10 cellular contexts compared by ENCODE assay signal in genomic region chr12:6141048-6141447, GRCh38. TPM values are rescaled to one million over a fixed set of nuclear protein-coding genes. Genes with fewer than 3 reads are reported as not detected.
DNase-seq lines count a peak whose midpoint lies in the region; ATAC-seq and TF ChIP-seq lines count a peak whose summit lies in the region.
"Had no signal": no experiment of that assay in that cellular context is flagged by ENCODE, and none has a peak within 500 bp of the region (broad histone marks: within the 10 kb centered on the region; RNA-seq: fewer than 3 reads in every experiment).

No MANE protein-coding gene starts in this region.

- H3K9me2 ChIP-seq in GM23248 (ENCODE audit: insufficient read depth) = no peaks in the 10 kb centered on the region

- peaks cover 3% of the 10 kb centered on the region for H3K36me3 Mint-ChIP-seq in activated CD8-positive, alpha-beta T cell treated with anti-CD3 and anti-CD28 coated beads for 36 hours (ENCODE audit: low read depth)

- in situ Hi-C loops in GM23248 (cut with MboI) = no loop called here

- no peaks in the 10 kb centered on the region for H3K79me2 ChIP-seq in GM23248 (ENCODE audit: insufficient read depth)

- CTCF ChIA-PET in activated CD8-positive, alpha-beta T cell treated with anti-CD3 and anti-CD28 coated beads for 36 hours (lab: Charles Lee) = interaction anchor here (0.5 to 3.5 kb wide), 7 partner anchors 27 to 346 kb away, joined by 3 to 16 read pairs (median 4); no protein-coding TSS in a partner anchor

- no peaks in the 10 kb centered on the region for H3F3A ChIP-seq in GM23248 (ENCODE audit: insufficient read depth)

- no peak overlapping the region for H2AFZ ChIP-seq in GM23248

- POLR2A ChIA-PET in activated CD8-positive, alpha-beta T cell treated with anti-CD3 and anti-CD28 coated beads for 36 hours (lab: Charles Lee) = interaction anchor here (0.9 kb wide), 1 partner anchor 26 kb away, joined by 3 read pairs; no protein-coding TSS in a partner anchor

- no peak overlapping the region for H3K4me2 ChIP-seq in GM23248 (ENCODE audit: unreplicated experiment)

- intact Hi-C loops in activated CD8-positive, alpha-beta T cell treated with anti-CD3 and anti-CD28 coated beads for 36 hours (cut with micrococcal nuclease) = no loop called here
- intact Hi-C loops in left ventricle myocardium superior (cut with micrococcal nuclease) = no loop called here

- no peaks in the 10 kb centered on the region for H3K27me3 ChIP-seq in GM23248 (replicated peaks; ENCODE audit: insufficient read depth)
- H3K27me3 ChIP-seq: breast epithelium had no signal

- WGBS in GM23248 (ENCODE audit: low coverage in 1 of 2, low lambda C conversion rate in 2 of 2, missing lambda C conversion rate in 2 of 2), 2 experiments = 85 to 93% methylated on average over 5 of the region's 5 CpGs

- peak overlapping the region; percentile 54 for H3K4me3 Mint-ChIP-seq in activated CD8-positive, alpha-beta T cell treated with anti-CD3 and anti-CD28 coated beads for 36 hours

- H3K27ac ChIP-seq in GM23248 = no peak overlapping the region

- H3K9ac ChIP-seq in GM23248 = no peak overlapping the region

- no peaks in the 10 kb centered on the region for H3K9me3 ChIP-seq in GM23248 (ENCODE audit: low read depth)
- H3K9me3 ChIP-seq: breast epithelium had no signal

- no peaks in the 10 kb centered on the region for H3K4me1 ChIP-seq in GM23248 (ENCODE audit: insufficient read depth)
- H3K4me1 ChIP-seq: breast epithelium had no signal

- DNase-seq in GM23248 = peak; percentile 13
- peak; percentile 73 for DNase-seq in activated CD8-positive, alpha-beta T cell treated with anti-CD3 and anti-CD28 coated beads for 36 hours
- no peak for DNase-seq in left ventricle myocardium superior
- peak; percentile 49 for DNase-seq in stimulated activated CD4-positive, alpha-beta T cell treated with anti-CD3 and anti-CD28 coated beads, Interleukin-1b, Interleukin-23, amount 100 ng/mL, for 48 hours
- DNase-seq in amniotic stem cell (lab: John Stamatoyannopoulos, UW) = no peak

- TF ChIP-seq CTCF in activated CD8-positive, alpha-beta T cell treated with anti-CD3 and anti-CD28 coated beads for 36 hours (IDR thresholded peaks at IDR 0.05) = no peak

- H3K27me3 Mint-ChIP-seq in activated CD8-positive, alpha-beta T cell treated with anti-CD3 and anti-CD28 coated beads for 36 hours = no peaks in the 10 kb centered on the region

- peaks cover 47% of the 10 kb centered on the region for H3K4me1 Mint-ChIP-seq in activated CD8-positive, alpha-beta T cell treated with anti-CD3 and anti-CD28 coated beads for 36 hours (ENCODE audit: low read depth)

- H4K20me1 ChIP-seq in GM23248 (ENCODE audit: insufficient read depth) = no peaks in the 10 kb centered on the region

- peak; percentile 75 for ATAC-seq in activated CD8-positive, alpha-beta T cell treated with anti-CD3 and anti-CD28 coated beads for 36 hours
- peak; percentile 82 for ATAC-seq in left ventricle myocardium superior
- no peak for ATAC-seq in HG03521 (IDR thresholded peaks at IDR 0.05; ENCODE audit: unreplicated experiment)
- ATAC-seq in HG03108 (IDR thresholded peaks at IDR 0.05; ENCODE audit: unreplicated experiment) = no peak
- ATAC-seq in HG02938 (IDR thresholded peaks at IDR 0.05; ENCODE audit: unreplicated experiment) = no peak
- ATAC-seq: GM12878 had no signal

- no peak overlapping the region for H3K4me3 ChIP-seq in GM23248
- H3K4me3 ChIP-seq: breast epithelium, GM12878 had no signal

- H3K27ac Mint-ChIP-seq in activated CD8-positive, alpha-beta T cell treated with anti-CD3 and anti-CD28 coated beads for 36 hours = peak overlapping the region; percentile 95

- no peaks in the 10 kb centered on the region for H3K36me3 ChIP-seq in GM23248 (ENCODE audit: low read depth)
- H3K36me3 ChIP-seq: breast epithelium had no signal

- H3K9me3 Mint-ChIP-seq in activated CD8-positive, alpha-beta T cell treated with anti-CD3 and anti-CD28 coated beads for 36 hours = peaks cover 2% of the 10 kb centered on the region

RNA-seq across cellular contexts. Expression of gene VWF, which starts 16.6 kb away (rescaled TPM):
- total RNA-seq in GM23248 (2014; rRNA removed; shearing (Covaris generic)) = not detected in 2 replicates
- 0.03 and 0.14 TPM in 2 replicates for polyA plus RNA-seq in GM23248 (2016; fragmentation: Nextera tagmentation; extraction: Ambion mirVana)
- total RNA-seq in activated CD8-positive, alpha-beta T cell treated with anti-CD3 and anti-CD28 coated beads for 36 hours = under 1 TPM; 0.11 to 0.13 TPM
- 275 TPM for total RNA-seq in left ventricle myocardium superior

RNA-seq across cellular contexts. Expression of gene CD9, which starts 59.2 kb away (rescaled TPM):
- total RNA-seq in GM23248 (2014; rRNA removed; shearing (Covaris generic)) = 24.7 and 28.6 TPM in 2 replicates
- polyA plus RNA-seq in GM23248 (2016; fragmentation: Nextera tagmentation; extraction: Ambion mirVana) = 45.1 and 46.9 TPM in 2 replicates
- total RNA-seq in activated CD8-positive, alpha-beta T cell treated with anti-CD3 and anti-CD28 coated beads for 36 hours = 1 to 10 TPM; 9.1 to 9.2 TPM
- total RNA-seq in left ventricle myocardium superior = 39.2 TPM

Comparison
In these comparisons a context has a peak if more than half of its experiments do, and no peak if none do; other contexts are left out.
1. DNase-seq: peak in GM23248 (single experiment), activated CD8-positive, alpha-beta T cell treated with anti-CD3 and anti-CD28 coated beads for 36 hours (single experiment) and stimulated activated CD4-positive, alpha-beta T cell treated with anti-CD3 and anti-CD28 coated beads, Interleukin-1b, Interleukin-23, amount 100 ng/mL, for 48 hours (single experiment); none in left ventricle myocardium superior (single experiment) and amniotic stem cell (single experiment).
2. ATAC-seq: peak in activated CD8-positive, alpha-beta T cell treated with anti-CD3 and anti-CD28 coated beads for 36 hours (single experiment) and left ventricle myocardium superior (single experiment); none in HG03521 (single experiment), HG03108 (single experiment) and HG02938 (single experiment).
3. RNA of gene VWF, which starts 16.6 kb away (total RNA-seq): 275 TPM in left ventricle myocardium superior (single experiment); 0.11 to 0.13 TPM in activated CD8-positive, alpha-beta T cell treated with anti-CD3 and anti-CD28 coated beads for 36 hours and not detected in GM23248; every median in the first group is over 100 times any median in the second.